Comparison of ENCODE assay signal across 26 cellular contexts in genomic region chr11:4140067-4140636, GRCh38.
"Had no signal": no experiment of that assay in that cellular context is flagged by ENCODE, and none has a peak within 500 bp of the region (broad histone marks: within the 10 kb centered on the region; RNA-seq: fewer than 3 reads in every experiment).

No MANE protein-coding gene starts in this region.

- DNase-seq: activated CD4-positive, alpha-beta memory T cell treated with anti-CD3 and anti-CD28 coated beads for 36 hours; activated CD4-positive, alpha-beta T cell treated with anti-CD3 and anti-CD28 coated beads for 48 hours; activated CD4-positive, CD25-positive, alpha-beta regulatory T cell treated with anti-CD3 and anti-CD28 coated beads, Interleukin-2, amount 50 U/mL, for 72 hours; activated CD8-positive, alpha-beta memory T cell treated with anti-CD3 and anti-CD28 coated beads for 24 hours; activated effector memory CD4-positive, alpha-beta T cell treated with anti-CD3 and anti-CD28 coated beads, Interleukin-2, amount 50 U/mL, for 16 hours; activated naive CD4-positive, alpha-beta T cell treated with Interleukin-2 at 50 U/mL for 16 hours; activated naive CD8-positive, alpha-beta T cell treated with anti-CD3 and anti-CD28 coated beads, Interleukin-2, amount 50 U/mL, for 24 hours; activated T-cell treated with anti-CD3 and anti-CD28 coated beads, Interleukin-2, amount 50 U/mL, for 4 hours; amniotic stem cell; NCI-H1092; NCI-H1417; NCI-H1930; NCI-H2171; NCI-H510A treated with DMSO at 0.1 percent for 48 hours; NCI-H69; PC-3; SHP77; T-helper 17 cell; T-helper 9 cell had no signal

- H3K27me3 Mint-ChIP-seq: activated CD4-positive, alpha-beta memory T cell treated with anti-CD3 and anti-CD28 coated beads for 36 hours; activated naive CD8-positive, alpha-beta T cell treated with anti-CD3 and anti-CD28 coated beads, Interleukin-2, amount 50 U/mL, for 24 hours; brain; central memory CD8-positive, alpha-beta T cell; T-helper 17 cell had no signal

- ATAC-seq: activated naive CD4-positive, alpha-beta T cell treated with anti-CD3 and anti-CD28 coated beads, Interleukin-2, amount 50 U/mL, for 72 hours; activated naive CD8-positive, alpha-beta T cell treated with anti-CD3 and anti-CD28 coated beads, Interleukin-2, amount 50 U/mL, for 24 hours; activated T-cell treated with anti-CD3 and anti-CD28 coated beads, Interleukin-2, amount 50 U/mL, for 4 hours; PC-3; T-helper 17 cell; WTC11 had no signal

- H3K27ac Mint-ChIP-seq: activated CD4-positive, alpha-beta memory T cell treated with anti-CD3 and anti-CD28 coated beads for 36 hours; activated naive CD8-positive, alpha-beta T cell treated with anti-CD3 and anti-CD28 coated beads, Interleukin-2, amount 50 U/mL, for 24 hours; brain; T-helper 17 cell; WTC11 had no signal

- H3K27ac ChIP-seq: SJSA1 had no signal

- H3K4me3 Mint-ChIP-seq: activated CD4-positive, alpha-beta memory T cell treated with anti-CD3 and anti-CD28 coated beads for 36 hours; activated naive CD8-positive, alpha-beta T cell treated with anti-CD3 and anti-CD28 coated beads, Interleukin-2, amount 50 U/mL, for 24 hours; activated T-cell treated with anti-CD3 and anti-CD28 coated beads, Interleukin-2, amount 50 U/mL, for 4 hours; brain; central memory CD8-positive, alpha-beta T cell; T-helper 17 cell; WTC11 had no signal

- FAIRE-seq: astrocyte, RCC 7860 had no signal

- H3K4me3 ChIP-seq: SJSA1 had no signal

- H3K27me3 ChIP-seq: SJSA1 had no signal

- H3K4me1 Mint-ChIP-seq: activated naive CD8-positive, alpha-beta T cell treated with anti-CD3 and anti-CD28 coated beads, Interleukin-2, amount 50 U/mL, for 24 hours; brain; central memory CD8-positive, alpha-beta T cell; T-helper 17 cell; WTC11 had no signal
